In genomic region chr7:122858310-122858709, GRCh38 we compare ENCODE assay signal across 32 cellular contexts. TPM values are rescaled to one million over a fixed set of nuclear protein-coding genes. Genes with fewer than 3 reads are reported as not detected.
"Had no signal": no experiment of that assay in that cellular context is flagged by ENCODE, and none has a peak within 500 bp of the region (broad histone marks: within the 10 kb centered on the region; RNA-seq: fewer than 3 reads in every experiment).

No MANE protein-coding gene starts in this region.

- FAIRE-seq: TTC549 had no signal

- H3K36me3 ChIP-seq: heart right ventricle, neutrophil, uterus had no signal

- H3K27me3 ChIP-seq: esophagus muscularis mucosa, foreskin keratinocyte, heart right ventricle, neutrophil, uterus had no signal

- H3K4me3 ChIP-seq: esophagus muscularis mucosa, heart right ventricle, skin epidermis, uterus had no signal

- H3K4me1 ChIP-seq: foreskin keratinocyte, heart right ventricle, uterus had no signal

- H3K36me3 Mint-ChIP-seq: activated CD4-positive, alpha-beta memory T cell treated with anti-CD3 and anti-CD28 coated beads for 36 hours; activated naive CD8-positive, alpha-beta T cell treated with anti-CD3 and anti-CD28 coated beads, Interleukin-2, amount 10 ng/mL, durations not matched to agents 7 days and 5 days; mesothelial cell of epicardium; naive B cell; stimulated activated memory B cell treated with anti-CD40 and anti-IgM and Interleukin-4, amounts not matched to agents 10 μg/mL and 1 μg/mL and 100 μg/mL, for 72 hours had no signal

- ATAC-seq: foreskin keratinocyte; heart right ventricle; sciatic nerve; stimulated activated memory B cell treated with anti-CD40 and anti-IgM and Interleukin-4, amounts not matched to agents 10 μg/mL and 1 μg/mL and 100 μg/mL, for 72 hours; stimulated activated naive CD8-positive, alpha-beta T cell treated with anti-CD3 and anti-CD28 coated beads, Interleukin-15, amount 100 ng/mL, for 72 hours had no signal

- H3K9me3 ChIP-seq: esophagus muscularis mucosa, neutrophil, uterus had no signal

- DNase-seq: activated CD4-positive, alpha-beta memory T cell treated with anti-CD3 and anti-CD28 coated beads for 36 hours; activated CD4-positive, alpha-beta T cell treated with anti-CD3 and anti-CD28 coated beads for 48 hours; activated CD8-positive, alpha-beta memory T cell treated with anti-CD3 and anti-CD28 coated beads, Interleukin-2, amount 50 U/mL, for 4 hours; activated effector memory CD4-positive, alpha-beta T cell treated with anti-CD3 and anti-CD28 coated beads, Interleukin-2, amount 50 U/mL, for 16 hours; activated naive CD4-positive, alpha-beta T cell treated with anti-CD3 and anti-CD28 coated beads for 36 hours; activated naive CD8-positive, alpha-beta T cell treated with anti-CD3 and anti-CD28 coated beads, Interleukin-2, amount 10 ng/mL, durations not matched to agents 7 days and 5 days; activated T-cell treated with anti-CD3 and anti-CD28 coated beads, Interleukin-2, amount 50 U/mL, for 1 hour; amygdala; endodermal cell; foreskin keratinocyte; heart right ventricle; naive B cell; nephron progenitor cell; stimulated activated CD4-positive, alpha-beta T cell treated with anti-CD3 and anti-CD28 coated beads, Interleukin-4, amount 100 ng/mL, for 24 hours; stimulated activated naive CD8-positive, alpha-beta T cell treated with anti-CD3 and anti-CD28 coated beads, Interleukin-15, amount 100 ng/mL, for 72 hours; substantia nigra; T-helper 9 cell; uterus had no signal

- H3K9me3 Mint-ChIP-seq: activated T-helper 1 cell treated with anti-CD3 and anti-CD28 coated beads, Interleukin-12 subunit alpha, Interleukin-12 subunit beta, Interleukin-2, Interleukin-4 antibody, amounts not matched to agents 30 ng/mL and 10 ng/mL and 1 ng/mL, durations not matched to agents 14 hours and 24 hours and 36 hours; dendritic cell treated with granulocyte-macrophage colony-stimulating factor and Interleukin-4, amounts not matched to agents 40 ng/mL and 50 ng/mL, for 4 days; endodermal cell; nephron progenitor cell; type B pancreatic cell had no signal

- H3K4me3 Mint-ChIP-seq: activated CD4-positive, alpha-beta memory T cell treated with anti-CD3 and anti-CD28 coated beads for 36 hours; activated naive CD4-positive, alpha-beta T cell treated with anti-CD3 and anti-CD28 coated beads for 36 hours; activated naive CD8-positive, alpha-beta T cell treated with anti-CD3 and anti-CD28 coated beads, Interleukin-2, amount 10 ng/mL, durations not matched to agents 7 days and 5 days; activated T-helper 1 cell treated with anti-CD3 and anti-CD28 coated beads, Interleukin-12 subunit alpha, Interleukin-12 subunit beta, Interleukin-2, Interleukin-4 antibody, amounts not matched to agents 30 ng/mL and 10 ng/mL and 1 ng/mL, durations not matched to agents 14 hours and 24 hours and 36 hours; central memory CD8-positive, alpha-beta T cell; dendritic cell treated with granulocyte-macrophage colony-stimulating factor and Interleukin-4, amounts not matched to agents 40 ng/mL and 50 ng/mL, for 4 days; endodermal cell; mesothelial cell of epicardium; naive B cell; nephron progenitor cell; stimulated activated memory B cell treated with anti-CD40 and anti-IgM and Interleukin-4, amounts not matched to agents 10 μg/mL and 1 μg/mL and 100 μg/mL, for 72 hours; stimulated activated naive CD8-positive, alpha-beta T cell treated with anti-CD3 and anti-CD28 coated beads, Interleukin-15, amount 100 ng/mL, for 72 hours; type B pancreatic cell had no signal

- H3K27ac ChIP-seq: esophagus muscularis mucosa, foreskin keratinocyte, heart right ventricle, neutrophil, skin epidermis, uterus, VCaP had no signal

- H3K4me1 Mint-ChIP-seq: activated naive CD8-positive, alpha-beta T cell treated with anti-CD3 and anti-CD28 coated beads, Interleukin-2, amount 10 ng/mL, durations not matched to agents 7 days and 5 days; central memory CD8-positive, alpha-beta T cell; naive B cell; stimulated activated memory B cell treated with anti-CD40 and anti-IgM and Interleukin-4, amounts not matched to agents 10 μg/mL and 1 μg/mL and 100 μg/mL, for 72 hours; stimulated activated naive CD8-positive, alpha-beta T cell treated with anti-CD3 and anti-CD28 coated beads, Interleukin-15, amount 100 ng/mL, for 72 hours had no signal

- H3K27ac Mint-ChIP-seq: activated CD4-positive, alpha-beta memory T cell treated with anti-CD3 and anti-CD28 coated beads for 36 hours; activated naive CD4-positive, alpha-beta T cell treated with anti-CD3 and anti-CD28 coated beads for 36 hours; activated naive CD8-positive, alpha-beta T cell treated with anti-CD3 and anti-CD28 coated beads, Interleukin-2, amount 10 ng/mL, durations not matched to agents 7 days and 5 days; activated T-helper 1 cell treated with anti-CD3 and anti-CD28 coated beads, Interleukin-12 subunit alpha, Interleukin-12 subunit beta, Interleukin-2, Interleukin-4 antibody, amounts not matched to agents 30 ng/mL and 10 ng/mL and 1 ng/mL, durations not matched to agents 14 hours and 24 hours and 36 hours; dendritic cell treated with granulocyte-macrophage colony-stimulating factor and Interleukin-4, amounts not matched to agents 40 ng/mL and 50 ng/mL, for 4 days; endodermal cell; mesothelial cell of epicardium; naive B cell; nephron progenitor cell; progenitor cell of endocrine pancreas; stimulated activated memory B cell treated with anti-CD40 and anti-IgM and Interleukin-4, amounts not matched to agents 10 μg/mL and 1 μg/mL and 100 μg/mL, for 72 hours; stimulated activated naive CD8-positive, alpha-beta T cell treated with anti-CD3 and anti-CD28 coated beads, Interleukin-15, amount 100 ng/mL, for 72 hours; type B pancreatic cell had no signal

RNA-seq across cellular contexts. Expression of gene CADPS2, which starts 27.9 kb away (rescaled TPM):
- total RNA-seq: activated CD4-positive, alpha-beta memory T cell treated with anti-CD3 and anti-CD28 coated beads for 36 hours; activated CD8-positive, alpha-beta memory T cell treated with anti-CD3 and anti-CD28 coated beads for 36 hours; activated naive CD4-positive, alpha-beta T cell treated with anti-CD3 and anti-CD28 coated beads for 36 hours; activated naive CD8-positive, alpha-beta T cell treated with anti-CD3 and anti-CD28 coated beads, Interleukin-2, amount 10 ng/mL, durations not matched to agents 7 days and 5 days; activated T-helper 1 cell treated with anti-CD3 and anti-CD28 coated beads, Interleukin-12 subunit alpha, Interleukin-12 subunit beta, Interleukin-2, Interleukin-4 antibody, amounts not matched to agents 30 ng/mL and 10 ng/mL and 1 ng/mL, durations not matched to agents 14 hours and 24 hours and 36 hours had no signal
